ENCODE assay signal across 1 cellular context in genomic region chr5:98977723-98978122, GRCh38.
TF ChIP-seq lines count a peak whose summit lies in the region.

No MANE protein-coding gene starts in this region.

TF ChIP-seq in K562, 482 proteins besides CTCF, POLR2A, EP300 and RAD21:
- TF ChIP-seq CHD1 (IDR thresholded peaks at IDR 0.05; ENCODE audit: low read length) (no peak), ZNF174 (CRISPR knock-in tag; IDR thresholded peaks at IDR 0.05) (no peak), HINFP (tag; conservative IDR thresholded peaks at IDR 0.05; ENCODE audit: low read depth) (no peak), GABPA (tag; conservative IDR thresholded peaks at IDR 0.05; ENCODE audit: low read depth) (no peak), SMARCB1 (IDR thresholded peaks at IDR 0.05; ENCODE audit: insufficient read length, low read depth) (no peak), TEAD1 (CRISPR knock-in tag; IDR thresholded peaks at IDR 0.05) (no peak), FOSL1 (tag; conservative IDR thresholded peaks at IDR 0.05) (no peak), HNRNPL (IDR thresholded peaks at IDR 0.05; ENCODE audit: low read depth, low read length) (no peak), ZNF239 (CRISPR knock-in tag; IDR thresholded peaks at IDR 0.05) (no peak), TSC22D4 (tag; IDR thresholded peaks at IDR 0.05) (no peak), MLX (CRISPR knock-in tag; conservative IDR thresholded peaks at IDR 0.05) (no peak), ZNF511 (CRISPR knock-in tag; IDR thresholded peaks at IDR 0.05) (no peak), CUX1 (CRISPR knock-in tag; IDR thresholded peaks at IDR 0.05) (no peak), GTF2F1 (IDR thresholded peaks at IDR 0.05; ENCODE audit: low read depth, low read length) (no peak), CEBPZ (IDR thresholded peaks at IDR 0.05; ENCODE audit: borderline replicate concordance, low read depth, low read length) (no peak), ZNF778 (CRISPR knock-in tag; IDR thresholded peaks at IDR 0.05) (no peak)
